In the genomic region with DNA sequence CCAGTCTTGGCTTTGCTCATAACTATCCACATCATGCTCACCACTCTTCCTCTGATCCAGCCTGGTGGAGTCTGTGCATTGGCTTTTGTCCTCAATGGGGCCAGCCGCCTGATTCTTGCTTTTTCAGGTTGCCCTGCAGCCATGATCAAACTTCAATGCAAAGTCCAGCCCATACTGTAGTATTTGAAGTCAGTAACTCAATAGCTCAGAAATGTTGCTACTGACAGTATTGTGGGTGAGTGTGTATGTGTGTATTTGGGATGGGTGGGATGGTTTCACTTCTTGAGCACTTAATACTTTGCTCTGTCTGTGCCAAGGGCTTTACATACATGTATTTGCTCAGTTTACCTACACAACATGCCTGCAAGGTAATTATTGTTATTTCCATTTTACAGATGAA, we compare ENCODE assay signal across 1 cellular context.
TF ChIP-seq lines count a peak whose summit lies in the region.

No MANE protein-coding gene starts in this region.

TF ChIP-seq in HepG2, 621 proteins besides CTCF, POLR2A, EP300 and RAD21:
- TF ChIP-seq ERF (CRISPR knock-in tag; IDR thresholded peaks at IDR 0.05) (peak; percentile 58; the same call in 1 of the 2 replicates), ZBTB39 (CRISPR knock-in tag; IDR thresholded peaks at IDR 0.05) (peak; percentile 98), ZNF652 (CRISPR knock-in tag; IDR thresholded peaks at IDR 0.05; ENCODE audit: borderline replicate concordance, low read depth) (peak; percentile 73; the same call in 1 of the 2 replicates)
